ENCODE assay signal across 2 cellular contexts in the genomic region with DNA sequence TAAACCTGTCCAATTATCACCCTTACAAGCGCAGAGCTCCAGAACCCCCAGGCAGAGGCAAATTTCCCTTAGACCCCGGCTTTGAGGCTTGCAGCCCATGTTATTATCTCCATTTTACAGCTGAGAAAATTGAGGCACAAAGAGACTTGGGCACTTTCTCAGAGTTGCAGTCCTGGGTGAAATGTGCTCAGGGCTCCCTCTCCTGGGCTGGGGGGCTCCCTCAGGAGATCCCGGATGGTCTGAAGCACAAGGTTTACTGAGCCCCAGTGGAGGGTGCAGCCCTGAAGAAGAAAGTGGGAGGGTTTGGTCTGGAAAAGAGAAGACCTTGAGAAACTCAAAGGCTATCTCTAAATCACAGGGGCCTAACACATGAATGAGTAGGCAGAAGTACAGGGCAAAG.
TF ChIP-seq lines count a peak whose summit lies in the region.

No MANE protein-coding gene starts in this region.

TF ChIP-seq in GM23338, 12 proteins besides CTCF, POLR2A, EP300 and RAD21:
- TF ChIP-seq, protein P1, sequence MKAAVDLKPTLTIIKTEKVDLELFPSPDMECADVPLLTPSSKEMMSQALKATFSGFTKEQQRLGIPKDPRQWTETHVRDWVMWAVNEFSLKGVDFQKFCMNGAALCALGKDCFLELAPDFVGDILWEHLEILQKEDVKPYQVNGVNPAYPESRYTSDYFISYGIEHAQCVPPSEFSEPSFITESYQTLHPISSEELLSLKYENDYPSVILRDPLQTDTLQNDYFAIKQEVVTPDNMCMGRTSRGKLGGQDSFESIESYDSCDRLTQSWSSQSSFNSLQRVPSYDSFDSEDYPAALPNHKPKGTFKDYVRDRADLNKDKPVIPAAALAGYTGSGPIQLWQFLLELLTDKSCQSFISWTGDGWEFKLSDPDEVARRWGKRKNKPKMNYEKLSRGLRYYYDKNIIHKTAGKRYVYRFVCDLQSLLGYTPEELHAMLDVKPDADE (IDR thresholded peaks at IDR 0.05): no peak
- TF ChIP-seq NANOG (IDR thresholded peaks at IDR 0.05; ENCODE audit: borderline replicate concordance) (no peak), ZNF114 (CRISPR knock-in tag; IDR thresholded peaks at IDR 0.05) (no peak), ZNF331 (CRISPR knock-in tag; IDR thresholded peaks at IDR 0.05; ENCODE audit: low read depth) (no peak), EZH2 (IDR thresholded peaks at IDR 0.05; ENCODE audit: low read depth, unreplicated experiment) (no peak), EZH2phosphoT487 (IDR thresholded peaks at IDR 0.05; ENCODE audit: unreplicated experiment) (no peak), POLR2AphosphoS5 (IDR thresholded peaks at IDR 0.05; ENCODE audit: low read depth) (no peak), STAT1 (IDR thresholded peaks at IDR 0.05; ENCODE audit: unreplicated experiment) (no peak)
- TF ChIP-seq, protein P2, sequence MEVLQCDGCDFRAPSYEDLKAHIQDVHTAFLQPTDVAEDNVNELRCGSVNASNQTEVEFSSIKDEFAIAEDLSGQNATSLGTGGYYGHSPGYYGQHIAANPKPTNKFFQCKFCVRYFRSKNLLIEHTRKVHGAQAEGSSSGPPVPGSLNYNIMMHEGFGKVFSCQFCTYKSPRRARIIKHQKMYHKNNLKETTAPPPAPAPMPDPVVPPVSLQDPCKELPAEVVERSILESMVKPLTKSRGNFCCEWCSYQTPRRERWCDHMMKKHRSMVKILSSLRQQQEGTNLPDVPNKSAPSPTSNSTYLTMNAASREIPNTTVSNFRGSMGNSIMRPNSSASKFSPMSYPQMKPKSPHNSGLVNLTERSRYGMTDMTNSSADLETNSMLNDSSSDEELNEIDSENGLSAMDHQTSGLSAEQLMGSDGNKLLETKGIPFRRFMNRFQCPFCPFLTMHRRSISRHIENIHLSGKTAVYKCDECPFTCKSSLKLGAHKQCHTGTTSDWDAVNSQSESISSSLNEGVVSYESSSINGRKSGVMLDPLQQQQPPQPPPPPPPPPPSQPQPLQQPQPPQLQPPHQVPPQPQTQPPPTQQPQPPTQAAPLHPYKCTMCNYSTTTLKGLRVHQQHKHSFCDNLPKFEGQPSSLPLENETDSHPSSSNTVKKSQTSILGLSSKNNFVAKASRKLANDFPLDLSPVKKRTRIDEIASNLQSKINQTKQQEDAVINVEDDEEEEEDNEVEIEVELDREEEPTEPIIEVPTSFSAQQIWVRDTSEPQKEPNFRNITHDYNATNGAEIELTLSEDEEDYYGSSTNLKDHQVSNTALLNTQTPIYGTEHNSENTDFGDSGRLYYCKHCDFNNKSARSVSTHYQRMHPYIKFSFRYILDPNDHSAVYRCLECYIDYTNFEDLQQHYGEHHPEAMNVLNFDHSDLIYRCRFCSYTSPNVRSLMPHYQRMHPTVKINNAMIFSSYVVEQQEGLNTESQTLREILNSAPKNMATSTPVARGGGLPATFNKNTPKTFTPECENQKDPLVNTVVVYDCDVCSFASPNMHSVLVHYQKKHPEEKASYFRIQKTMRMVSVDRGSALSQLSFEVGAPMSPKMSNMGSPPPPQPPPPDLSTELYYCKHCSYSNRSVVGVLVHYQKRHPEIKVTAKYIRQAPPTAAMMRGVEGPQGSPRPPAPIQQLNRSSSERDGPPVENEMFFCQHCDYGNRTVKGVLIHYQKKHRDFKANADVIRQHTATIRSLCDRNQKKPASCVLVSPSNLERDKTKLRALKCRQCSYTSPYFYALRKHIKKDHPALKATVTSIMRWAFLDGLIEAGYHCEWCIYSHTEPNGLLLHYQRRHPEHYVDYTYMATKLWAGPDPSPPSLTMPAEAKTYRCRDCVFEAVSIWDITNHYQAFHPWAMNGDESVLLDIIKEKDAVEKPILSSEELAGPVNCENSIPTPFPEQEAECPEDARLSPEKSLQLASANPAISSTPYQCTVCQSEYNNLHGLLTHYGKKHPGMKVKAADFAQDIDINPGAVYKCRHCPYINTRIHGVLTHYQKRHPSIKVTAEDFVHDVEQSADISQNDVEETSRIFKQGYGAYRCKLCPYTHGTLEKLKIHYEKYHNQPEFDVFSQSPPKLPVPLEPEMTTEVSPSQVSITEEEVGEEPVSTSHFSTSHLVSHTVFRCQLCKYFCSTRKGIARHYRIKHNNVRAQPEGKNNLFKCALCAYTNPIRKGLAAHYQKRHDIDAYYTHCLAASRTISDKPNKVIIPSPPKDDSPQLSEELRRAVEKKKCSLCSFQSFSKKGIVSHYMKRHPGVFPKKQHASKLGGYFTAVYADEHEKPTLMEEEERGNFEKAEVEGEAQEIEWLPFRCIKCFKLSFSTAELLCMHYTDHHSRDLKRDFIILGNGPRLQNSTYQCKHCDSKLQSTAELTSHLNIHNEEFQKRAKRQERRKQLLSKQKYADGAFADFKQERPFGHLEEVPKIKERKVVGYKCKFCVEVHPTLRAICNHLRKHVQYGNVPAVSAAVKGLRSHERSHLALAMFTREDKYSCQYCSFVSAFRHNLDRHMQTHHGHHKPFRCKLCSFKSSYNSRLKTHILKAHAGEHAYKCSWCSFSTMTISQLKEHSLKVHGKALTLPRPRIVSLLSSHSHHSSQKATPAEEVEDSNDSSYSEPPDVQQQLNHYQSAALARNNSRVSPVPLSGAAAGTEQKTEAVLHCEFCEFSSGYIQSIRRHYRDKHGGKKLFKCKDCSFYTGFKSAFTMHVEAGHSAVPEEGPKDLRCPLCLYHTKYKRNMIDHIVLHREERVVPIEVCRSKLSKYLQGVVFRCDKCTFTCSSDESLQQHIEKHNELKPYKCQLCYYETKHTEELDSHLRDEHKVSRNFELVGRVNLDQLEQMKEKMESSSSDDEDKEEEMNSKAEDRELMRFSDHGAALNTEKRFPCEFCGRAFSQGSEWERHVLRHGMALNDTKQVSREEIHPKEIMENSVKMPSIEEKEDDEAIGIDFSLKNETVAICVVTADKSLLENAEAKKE (CRISPR knock-in tag; IDR thresholded peaks at IDR 0.05): no peak

TF ChIP-seq in H1, 55 proteins besides CTCF, POLR2A, EP300 and RAD21 (continued from another document):
- TF ChIP-seq KDM4A (IDR thresholded peaks at IDR 0.05; ENCODE audit: low read depth, low read length, severe bottlenecking): no peak
- TF ChIP-seq FOSL1 (IDR thresholded peaks at IDR 0.05; ENCODE audit: insufficient read depth, low read depth, low read length): no peak
- TF ChIP-seq POU5F1 (IDR thresholded peaks at IDR 0.05; ENCODE audit: low read depth, low read length): no peak
- no peak for TF ChIP-seq RBBP5 (IDR thresholded peaks at IDR 0.05; ENCODE audit: borderline replicate concordance, low read depth, low read length)
- no peak for TF ChIP-seq CHD7 (IDR thresholded peaks at IDR 0.05; ENCODE audit: insufficient replicate concordance, low read length)
- no peak for TF ChIP-seq KDM1A (IDR thresholded peaks at IDR 0.05; ENCODE audit: borderline replicate concordance, low read length)
- TF ChIP-seq SUZ12 (IDR thresholded peaks at IDR 0.05; ENCODE audit: low read length): no peak
- TF ChIP-seq GTF2F1 (IDR thresholded peaks at IDR 0.05; ENCODE audit: borderline replicate concordance, low read depth, low read length): no peak
- TF ChIP-seq ATF2 (IDR thresholded peaks at IDR 0.05; ENCODE audit: low read length): no peak
- TF ChIP-seq, protein P3, sequence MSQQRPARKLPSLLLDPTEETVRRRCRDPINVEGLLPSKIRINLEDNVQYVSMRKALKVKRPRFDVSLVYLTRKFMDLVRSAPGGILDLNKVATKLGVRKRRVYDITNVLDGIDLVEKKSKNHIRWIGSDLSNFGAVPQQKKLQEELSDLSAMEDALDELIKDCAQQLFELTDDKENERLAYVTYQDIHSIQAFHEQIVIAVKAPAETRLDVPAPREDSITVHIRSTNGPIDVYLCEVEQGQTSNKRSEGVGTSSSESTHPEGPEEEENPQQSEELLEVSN (IDR thresholded peaks at IDR 0.05): no peak
- TF ChIP-seq ZNF274 (IDR thresholded peaks at IDR 0.05; ENCODE audit: borderline replicate concordance, extremely low read depth, low read length): no peak
- TF ChIP-seq PHF8 (conservative IDR thresholded peaks at IDR 0.05; ENCODE audit: low read depth, low read length): no peak
- no peak for TF ChIP-seq SIRT6 (IDR thresholded peaks at IDR 0.05; ENCODE audit: low read length)
- TF ChIP-seq YY1 (IDR thresholded peaks at IDR 0.05; ENCODE audit: low read depth, low read length): no peak
- TF ChIP-seq TBP (IDR thresholded peaks at IDR 0.05; ENCODE audit: low read depth, low read length): no peak
